13 cellular contexts compared by ENCODE assay signal in genomic region chr10:72567421-72567820, GRCh38. TPM values are rescaled to one million over a fixed set of nuclear protein-coding genes. Genes with fewer than 3 reads are reported as not detected.
DNase-seq lines count a peak whose midpoint lies in the region; ATAC-seq, FAIRE-seq and TF ChIP-seq lines count a peak whose summit lies in the region.
"Had no signal": no experiment of that assay in that cellular context is flagged by ENCODE, and none has a peak within 500 bp of the region (broad histone marks: within the 10 kb centered on the region; RNA-seq: fewer than 3 reads in every experiment).

No MANE protein-coding gene starts in this region.

- H4K8ac ChIP-seq in mesendoderm (ENCODE audit: low read depth, low read length) = no peak overlapping the region

- no TSS peak for BruUV-seq in MCF 10A (replicated peaks; lab: Mats Ljungman, UMichigan)

- H3K4me1 Mint-ChIP-seq in MCF 10A (ENCODE audit: insufficient read depth, unreplicated experiment) = peaks cover 6% of the 10 kb centered on the region

- H3K4me2 ChIP-seq in mesendoderm (ENCODE audit: low read length) = no peak overlapping the region

- TF ChIP-seq CTCF in MCF 10A (IDR thresholded peaks at IDR 0.05; ENCODE audit: unreplicated experiment) (peak; percentile 4), breast epithelium (IDR thresholded peaks at IDR 0.05) (no peak), heart right ventricle (IDR thresholded peaks at IDR 0.05) (no peak), omental fat pad (IDR thresholded peaks at IDR 0.05) (no peak)

- H3K27ac Mint-ChIP-seq in MCF 10A (ENCODE audit: low read depth, unreplicated experiment) = no peak overlapping the region
- H3K27ac Mint-ChIP-seq: activated naive CD8-positive, alpha-beta T cell had no signal

- H3K56ac ChIP-seq in mesendoderm (ENCODE audit: low read length) = no peak overlapping the region

- peaks cover 16% of the 10 kb centered on the region for H3K36me3 Mint-ChIP-seq in MCF 10A (ENCODE audit: insufficient read depth, unreplicated experiment)

- H3K4ac ChIP-seq in mesendoderm (ENCODE audit: low read depth, low read length) = no peak overlapping the region

- H3K9me3 Mint-ChIP-seq in MCF 10A (ENCODE audit: unreplicated experiment) = no peaks in the 10 kb centered on the region

- H2AK5ac ChIP-seq in mesendoderm (ENCODE audit: low read length) = no peak overlapping the region

- no peak overlapping the region for H3K18ac ChIP-seq in mesendoderm (ENCODE audit: low read length)

- DNase-seq in MCF 10A (ENCODE audit: unreplicated experiment) (peak; percentile 75), breast epithelium (ENCODE audit: low spot score in 2 of 2) (no peak), adipocyte (ENCODE audit: low read depth) (peak; percentile 35), heart right ventricle (peak in 1 of 2 donors; percentile 16), urothelium cell line (ENCODE audit: low spot score) (peak; percentile 31), omental fat pad (ENCODE audit: low spot score) (no peak), mesendoderm (no peak), middle frontal gyrus (ENCODE audit: extremely low spot score, low spot score) (no peak)
- DNase-seq: esophagus squamous epithelium, NCI-H1930, RPMI8226 had no signal

- H3K27me3 Mint-ChIP-seq in MCF 10A (ENCODE audit: insufficient read depth, unreplicated experiment) = no peaks in the 10 kb centered on the region
- H3K27me3 Mint-ChIP-seq: activated naive CD8-positive, alpha-beta T cell had no signal

- no peaks in the 10 kb centered on the region for H3K79me2 ChIP-seq in mesendoderm (ENCODE audit: control insufficient read depth, insufficient read depth, low read length)

- no peaks in the 10 kb centered on the region for H3K27me3 ChIP-seq in breast epithelium
- no peaks in the 10 kb centered on the region for H3K27me3 ChIP-seq in adipocyte (replicated peaks; ENCODE audit: control insufficient read depth, insufficient read depth, low read length)
- no peaks in the 10 kb centered on the region for H3K27me3 ChIP-seq in heart right ventricle
- H3K27me3 ChIP-seq in mesendoderm (ENCODE audit: insufficient read depth, low read length, poor library complexity) = no peaks in the 10 kb centered on the region
- H3K27me3 ChIP-seq: esophagus squamous epithelium had no signal

- H3K36me3 ChIP-seq in breast epithelium (no peaks in the 10 kb centered on the region), adipocyte (ENCODE audit: control insufficient read depth, insufficient read depth, low read length, severe bottlenecking) (peaks cover 4% of the 10 kb centered on the region), heart right ventricle (peaks cover 0 to 40% (median 4%) of the 10 kb centered on the region in 9 donors), mesendoderm (ENCODE audit: control insufficient read depth, insufficient read depth, low read length) (no peaks in the 10 kb centered on the region)

- H3K4me1 ChIP-seq in breast epithelium (no peaks in the 10 kb centered on the region), adipocyte (ENCODE audit: control insufficient read depth, insufficient read depth, low read length) (peaks cover 24% of the 10 kb centered on the region), heart right ventricle (peaks cover 0 to 27% (median 0%) of the 10 kb centered on the region in 9 donors), mesendoderm (ENCODE audit: control insufficient read depth, low read depth, low read length) (no peaks in the 10 kb centered on the region)
- H3K4me1 ChIP-seq: esophagus squamous epithelium had no signal

- H3K27ac ChIP-seq in breast epithelium (no peak overlapping the region), heart right ventricle (peak overlapping the region in 5 of 10 donors; percentile 6 to 41 (median 15)), mesendoderm (ENCODE audit: low read depth, low read length) (no peak overlapping the region)
- H3K27ac ChIP-seq: 22Rv1, esophagus squamous epithelium had no signal

- H2BK5ac ChIP-seq in mesendoderm (ENCODE audit: low read length) = no peak overlapping the region

- H3K4me3 ChIP-seq in breast epithelium (no peak overlapping the region), adipocyte (ENCODE audit: low read length) (no peak overlapping the region), heart right ventricle (no peak overlapping the region), mesendoderm (ENCODE audit: low read length) (no peak overlapping the region)
- H3K4me3 ChIP-seq: esophagus squamous epithelium had no signal

- peak; percentile 43 to 95 (median 79) for ATAC-seq in heart right ventricle
- ATAC-seq in omental fat pad (ENCODE audit: low FRiP score) = no peak

- no peak overlapping the region for H2BK120ac ChIP-seq in mesendoderm (ENCODE audit: low read depth, low read length)

- POLR2A ChIA-PET in MCF 10A (lab: Yijun Ruan, JAX) = interaction anchor here (1.0 to 1.9 kb wide), 3 partner anchors 9 to 212 kb away, joined by 3 to 5 read pairs (median 4); partner anchors contain the start of gene DNAJB12

- peaks cover 2% of the 10 kb centered on the region for H3K79me1 ChIP-seq in mesendoderm (ENCODE audit: low read length)

- H3K9me3 ChIP-seq in breast epithelium (no peaks in the 10 kb centered on the region), adipocyte (ENCODE audit: control insufficient read depth, low read length) (no peaks in the 10 kb centered on the region), heart right ventricle (no peaks in the 10 kb centered on the region)
- H3K9me3 ChIP-seq: esophagus squamous epithelium had no signal

- H3K23ac ChIP-seq in mesendoderm (ENCODE audit: low read length) = no peak overlapping the region

- TF ChIP-seq POLR2A in breast epithelium (IDR thresholded peaks at IDR 0.05) = no peak

- 75 to 85% methylated on average over 3 of the region's 3 CpGs for WGBS in heart right ventricle, 2 donors
- WGBS in mesendoderm (ENCODE audit: extremely low coverage, insufficient coverage, low lambda C conversion rate) = no CpG with 5 or more reads among the region's 3 CpGs

- CTCF ChIA-PET in MCF 10A (lab: Yijun Ruan, JAX) = interaction anchor here (0.6 to 1.5 kb wide), 4 partner anchors 105 to 633 kb away, joined by 3 to 5 read pairs (median 4); no protein-coding TSS in a partner anchor

- H3K4me3 Mint-ChIP-seq in MCF 10A (ENCODE audit: unreplicated experiment) = no peak overlapping the region
- H3K4me3 Mint-ChIP-seq: activated naive CD8-positive, alpha-beta T cell had no signal

- H4K5ac ChIP-seq in mesendoderm (ENCODE audit: low read length) = no peak overlapping the region

- no peak for FAIRE-seq in urothelium cell line (lab: Jason Lieb, UNC)

- intact Hi-C loops in MCF 10A (cut with micrococcal nuclease) (loop anchor here (5.0 kb wide), 1 partner anchor 125 kb away; the partner anchor contains the start of gene MCU), breast epithelium (cut with DNase I; ENCODE audit: low total_unique reads) (no loop called here), heart right ventricle (cut with DNase I) (loop anchor here in 3 of 10 donors (5.0 to 10.0 kb wide), 2 partner anchors 190 to 203 kb away; no protein-coding TSS in a partner anchor)

- no peak overlapping the region for H2BK15ac ChIP-seq in mesendoderm (replicated peaks; ENCODE audit: low read depth)

- no peak overlapping the region for H3K9ac ChIP-seq in adipocyte (ENCODE audit: low read length)
- no peak overlapping the region for H3K9ac ChIP-seq in mesendoderm (ENCODE audit: low read length)

RNA-seq across cellular contexts. Expression of gene MICU1, which starts 58.5 kb away (rescaled TPM):
- total RNA-seq in MCF 10A (2022) (25.5 and 34.8 TPM in 2 replicates), breast epithelium (10 to 100 TPM; 27.2 to 44.3 (median 33.9) TPM), heart right ventricle (10 to 100 TPM; 41.3 to 54.1 (median 45.9) TPM), omental fat pad (10 to 100 TPM; 21.9 to 36.2 (median 31.7) TPM)
- polyA plus RNA-seq in heart right ventricle = 10 to 100 TPM; 34.2 to 39.3 TPM
- polyA plus RNA-seq in mesendoderm (2013, experiment 1 of 2) = 22.8 TPM
- polyA plus RNA-seq in mesendoderm (2013, experiment 2 of 2) = 23.2 TPM

Comparison
In these comparisons a context has a peak if more than half of its experiments do, and no peak if none do; other contexts are left out.
1. DNase-seq: peak in MCF 10A (single experiment), adipocyte (single experiment) and urothelium cell line (single experiment); none in breast epithelium (0 of 2), omental fat pad (single experiment), mesendoderm (single experiment) and middle frontal gyrus (single experiment).